9 cellular contexts compared by ENCODE assay signal in the genomic region with DNA sequence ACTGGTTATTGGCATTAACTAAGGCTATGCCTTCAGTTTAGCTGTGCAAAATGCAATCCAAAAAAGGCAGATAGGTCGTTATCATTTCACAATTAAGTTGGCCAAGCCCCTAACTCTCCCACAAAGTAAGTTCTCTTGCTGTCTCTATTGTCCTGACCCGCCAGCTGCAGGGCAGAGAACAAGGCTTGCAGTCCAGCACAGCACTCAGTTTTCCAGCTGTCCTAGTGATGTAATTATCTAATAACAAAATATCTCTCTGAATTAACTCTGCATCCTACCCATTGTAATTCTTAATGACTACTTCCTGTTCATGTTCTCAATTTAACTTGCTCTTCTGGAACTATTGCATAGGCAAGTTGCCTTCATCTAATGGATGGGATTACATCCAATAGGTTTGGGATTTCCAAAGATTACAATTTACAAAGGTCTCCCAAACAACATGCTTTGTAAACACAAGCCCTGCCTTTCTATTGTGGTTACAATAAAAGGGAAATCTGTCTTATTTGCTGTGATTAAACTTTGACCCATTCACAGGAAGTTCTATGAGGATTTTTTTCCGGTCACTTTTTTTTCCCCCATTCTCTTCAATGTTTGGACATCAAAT. TPM values are rescaled to one million over a fixed set of nuclear protein-coding genes. Genes with fewer than 3 reads are reported as not detected.
DNase-seq lines count a peak whose midpoint lies in the region; ATAC-seq and TF ChIP-seq lines count a peak whose summit lies in the region.
"Had no signal": no experiment of that assay in that cellular context is flagged by ENCODE, and none has a peak within 500 bp of the region (broad histone marks: within the 10 kb centered on the region; RNA-seq: fewer than 3 reads in every experiment).

No MANE protein-coding gene starts in this region.

- BruUV-seq in OCI-LY7 (replicated peaks; lab: Mats Ljungman, UMichigan): no TSS peak

- H4K20me1 ChIP-seq in KMS-11 (ENCODE audit: insufficient read depth) (no peaks in the 10 kb centered on the region; the same call in 1 of the 2 replicates), OCI-LY7 (ENCODE audit: insufficient read depth, low read length) (no peaks in the 10 kb centered on the region)

- H3K9me3 ChIP-seq in OCI-LY7 (ENCODE audit: low read length): peaks cover 7% of the 10 kb centered on the region; the same call in 1 of the 2 replicates

- H3K79me2 ChIP-seq in KMS-11 (ENCODE audit: insufficient read depth, low read depth) (peaks cover 100% of the 10 kb centered on the region), OCI-LY7 (ENCODE audit: insufficient read depth, low read depth, low read length) (peaks cover 43% of the 10 kb centered on the region; the same call in 1 of the 2 replicates)

- no peak overlapping the region for H3K4me3 ChIP-seq in KMS-11 (IDR thresholded peaks at IDR 0.05; ENCODE audit: insufficient read depth, low read depth, low read length)
- no peak overlapping the region for H3K4me3 ChIP-seq in OCI-LY7 (ENCODE audit: low read depth, low read length, poor library complexity, severe bottlenecking)
- no peak overlapping the region for H3K4me3 ChIP-seq in H7 (ENCODE audit: insufficient read depth, low read depth, low read length)

- H3K4me1 ChIP-seq in KMS-11 (ENCODE audit: low read depth, poor library complexity, severe bottlenecking) (peaks cover 98% of the 10 kb centered on the region), OCI-LY7 (ENCODE audit: insufficient read depth, low read length, poor library complexity, severe bottlenecking) (peaks cover 35% of the 10 kb centered on the region)

- ATAC-seq in GM19395 (IDR thresholded peaks at IDR 0.05; ENCODE audit: unreplicated experiment) (no peak), GM21619 (IDR thresholded peaks at IDR 0.05; ENCODE audit: unreplicated experiment) (no peak)
- ATAC-seq: activated naive CD4-positive, alpha-beta T cell treated with anti-CD3 and anti-CD28 coated beads, Interleukin-2, amount 50 U/mL, for 72 hours had no signal

- no peak overlapping the region for H3K9ac ChIP-seq in KMS-11

- no peak for TF ChIP-seq CTCF in KMS-11 (conservative IDR thresholded peaks at IDR 0.05; ENCODE audit: low read depth, low read length)
- TF ChIP-seq CTCF in OCI-LY7 (conservative IDR thresholded peaks at IDR 0.05; ENCODE audit: low read length): no peak

- no peak overlapping the region for H2AFZ ChIP-seq in KMS-11 (ENCODE audit: low read depth)
- H2AFZ ChIP-seq in OCI-LY7 (ENCODE audit: low read length): no peak overlapping the region

- H3K36me3 ChIP-seq in KMS-11 (ENCODE audit: insufficient read depth) (peaks cover 13% of the 10 kb centered on the region; the same call in 1 of the 2 replicates), OCI-LY7 (ENCODE audit: insufficient read depth, low read length) (peaks cover 21% of the 10 kb centered on the region; the same call in 1 of the 2 replicates), H7 (replicated peaks; ENCODE audit: control insufficient read depth, insufficient read depth, low read length) (no peaks in the 10 kb centered on the region)

- no peaks in the 10 kb centered on the region for H3K9me2 ChIP-seq in OCI-LY7 (ENCODE audit: insufficient read depth, low read length)

- DNase-seq in OCI-LY7 (ENCODE audit: low spot score) (no peak), head of caudate nucleus (peak; percentile 18 to 87 (median 66)), pulmonary artery endothelial cell (ENCODE audit: low read depth, low spot score) (peak; percentile 68), H7 (no peak)
- DNase-seq: stimulated activated CD4-positive, alpha-beta T cell treated with anti-CD3 and anti-CD28 coated beads, Interleukin-15, amount 100 ng/mL, for 24 hours had no signal

- CTCF ChIA-PET in OCI-LY7 (lab: Charles Lee; ENCODE audit: unreplicated experiment): no interaction called here

- H3K4me2 ChIP-seq in KMS-11 (peak overlapping the region; percentile 81), OCI-LY7 (ENCODE audit: low read length) (peak overlapping the region; percentile 21; the same call in 1 of the 2 replicates)

- intact Hi-C loops in OCI-LY7 (cut with micrococcal nuclease; ENCODE audit: unreplicated experiment): loop anchor here (10.0 kb wide), 1 partner anchor 86 kb away; no protein-coding TSS in a partner anchor
- intact Hi-C loops in head of caudate nucleus (cut with DNase I): no loop called here

- POLR2A ChIA-PET in OCI-LY7 (lab: Charles Lee): interaction anchor here (0.7 to 1.4 kb wide), 4 partner anchors 9 to 429 kb away, joined by 3 to 4 read pairs (median 3); no protein-coding TSS in a partner anchor

- H3K27me3 ChIP-seq in KMS-11 (ENCODE audit: insufficient read depth, low read depth) (no peaks in the 10 kb centered on the region), H7 (ENCODE audit: control insufficient read depth, insufficient read depth, low read length) (no peaks in the 10 kb centered on the region)

- peak overlapping the region; percentile 60 for H3K27ac ChIP-seq in KMS-11
- no peak overlapping the region for H3K27ac ChIP-seq in OCI-LY7 (ENCODE audit: low read depth, low read length, poor library complexity, severe bottlenecking)

RNA-seq across cellular contexts. Expression of a gene that starts 55.2 kb away (rescaled TPM):
- 43.6 and 44.1 TPM in 2 replicates for total RNA-seq in OCI-LY7 (2014; rRNA removed; shearing (Covaris generic))
- 35.5 and 45.4 TPM in 2 replicates for total RNA-seq in OCI-LY7 (2022)
- total RNA-seq in pulmonary artery endothelial cell: 22.0 and 33.7 TPM in 2 replicates
- 32.1 and 48.6 TPM in 2 replicates for total RNA-seq in H7 (2014; rRNA removed; shearing (Covaris generic))

Comparison
In these comparisons a context has a peak if more than half of its experiments do, and no peak if none do; other contexts are left out.
1. DNase-seq: peak in head of caudate nucleus (42 of 42) and pulmonary artery endothelial cell (single experiment); none in OCI-LY7 (single experiment) and H7 (single experiment).